31 cellular contexts compared by ENCODE assay signal in genomic region chr11:94676769-94677168, GRCh38.
"Had no signal": no experiment of that assay in that cellular context is flagged by ENCODE, and none has a peak within 500 bp of the region (broad histone marks: within the 10 kb centered on the region; RNA-seq: fewer than 3 reads in every experiment).

No MANE protein-coding gene starts in this region.

- H3K4me1 ChIP-seq: body of pancreas, SJCRH30 had no signal

- ATAC-seq: activated CD8-positive, alpha-beta T cell treated with anti-CD3 and anti-CD28 coated beads for 36 hours; activated T-cell treated with anti-CD3 and anti-CD28 coated beads, Interleukin-2, amount 50 U/mL, for 72 hours; activated T-helper 17 cell treated with anti-CD3 and anti-CD28 coated beads, Interleukin-2, amount 50 U/mL, for 72 hours; body of pancreas had no signal

- H3K4me3 Mint-ChIP-seq: activated CD4-positive, alpha-beta T cell treated with anti-CD3 and anti-CD28 coated beads, Interleukin-2, amount 10 ng/mL, durations not matched to agents 24 days and 14 days; activated CD8-positive, alpha-beta T cell treated with anti-CD3 and anti-CD28 coated beads for 36 hours; activated naive CD4-positive, alpha-beta T cell treated with anti-CD3 and anti-CD28 coated beads, Interleukin-2, amount 50 U/mL, for 24 hours; activated naive CD8-positive, alpha-beta T cell treated with anti-CD3 and anti-CD28 coated beads, Interleukin-2, amount 10 ng/mL, durations not matched to agents 7 days and 5 days; activated T-cell treated with anti-CD3 and anti-CD28 coated beads, Interleukin-2, amount 50 U/mL, for 72 hours; activated T-helper 17 cell treated with anti-CD3 and anti-CD28 coated beads, Interleukin-2, amount 50 U/mL, for 72 hours; T-helper 1 cell treated with Interleukin-12 subunit alpha and Interleukin-12 subunit beta and Interleukin-4 antibody, amounts not matched to agents 30 μg/mL and 1 μg/mL, for 36 hours; T-helper 2 cell treated with Interferon-gamma antibody and Interleukin-4, amounts not matched to agents 5 μg/mL and 100 μg/mL, for 36 hours had no signal

- H3K36me3 ChIP-seq: SJCRH30 had no signal

- H3K27me3 Mint-ChIP-seq: activated CD4-positive, alpha-beta T cell treated with anti-CD3 and anti-CD28 coated beads, Interleukin-2, amount 10 ng/mL, durations not matched to agents 24 days and 14 days; activated naive CD4-positive, alpha-beta T cell treated with anti-CD3 and anti-CD28 coated beads, Interleukin-2, amount 50 U/mL, for 24 hours had no signal

- H3K27ac ChIP-seq: body of pancreas, SJCRH30, SK-N-MC had no signal

- H3K36me3 Mint-ChIP-seq: activated naive CD4-positive, alpha-beta T cell treated with anti-CD3 and anti-CD28 coated beads, Interleukin-2, amount 50 U/mL, for 24 hours; activated naive CD8-positive, alpha-beta T cell treated with anti-CD3 and anti-CD28 coated beads, Interleukin-2, amount 10 ng/mL, durations not matched to agents 7 days and 5 days had no signal

- H3K4me1 Mint-ChIP-seq: activated CD4-positive, alpha-beta T cell treated with anti-CD3 and anti-CD28 coated beads, Interleukin-2, amount 10 ng/mL, durations not matched to agents 24 days and 14 days; activated naive CD4-positive, alpha-beta T cell treated with anti-CD3 and anti-CD28 coated beads, Interleukin-2, amount 50 U/mL, for 24 hours; activated naive CD8-positive, alpha-beta T cell treated with anti-CD3 and anti-CD28 coated beads, Interleukin-2, amount 10 ng/mL, durations not matched to agents 7 days and 5 days; activated T-helper 17 cell treated with anti-CD3 and anti-CD28 coated beads, Interleukin-2, amount 50 U/mL, for 72 hours had no signal

- H3K9me3 Mint-ChIP-seq: activated CD4-positive, alpha-beta T cell treated with anti-CD3 and anti-CD28 coated beads, Interleukin-2, amount 10 ng/mL, durations not matched to agents 24 days and 14 days; activated CD8-positive, alpha-beta T cell treated with anti-CD3 and anti-CD28 coated beads for 36 hours; activated naive CD4-positive, alpha-beta T cell treated with anti-CD3 and anti-CD28 coated beads, Interleukin-2, amount 50 U/mL, for 24 hours; activated naive CD8-positive, alpha-beta T cell treated with anti-CD3 and anti-CD28 coated beads, Interleukin-2, amount 10 ng/mL, durations not matched to agents 7 days and 5 days; activated T-cell treated with anti-CD3 and anti-CD28 coated beads, Interleukin-2, amount 50 U/mL, for 72 hours; T-helper 1 cell treated with Interleukin-12 subunit alpha and Interleukin-12 subunit beta and Interleukin-4 antibody, amounts not matched to agents 30 μg/mL and 1 μg/mL, for 36 hours; T-helper 2 cell treated with Interferon-gamma antibody and Interleukin-4, amounts not matched to agents 5 μg/mL and 100 μg/mL, for 36 hours had no signal

- FAIRE-seq: astrocyte, TTC549 had no signal

- H3K9me3 ChIP-seq: body of pancreas, SJCRH30 had no signal

- H3K4me3 ChIP-seq: body of pancreas, SJCRH30, SK-N-MC had no signal

- H3K27me3 ChIP-seq: body of pancreas, SJCRH30 had no signal

- DNase-seq: activated CD4-positive, alpha-beta T cell treated with anti-CD3 and anti-CD28 coated beads, Interleukin-2, amount 10 ng/mL, durations not matched to agents 24 days and 14 days; activated CD4-positive, alpha-beta T cell treated with anti-CD3 and anti-CD28 coated beads, Interleukin-2, amount 50 U/mL, for 4 hours; activated CD8-positive, alpha-beta T cell treated with anti-CD3 and anti-CD28 coated beads for 36 hours; activated effector memory CD4-positive, alpha-beta T cell treated with anti-CD3 and anti-CD28 coated beads, Interleukin-2, amount 50 U/mL, for 16 hours; activated naive CD4-positive, alpha-beta T cell treated with Interleukin-2 at 50 U/mL for 16 hours; activated naive CD8-positive, alpha-beta T cell treated with anti-CD3 and anti-CD28 coated beads, Interleukin-2, amount 10 ng/mL, durations not matched to agents 7 days and 5 days; activated T-cell treated with anti-CD3 and anti-CD28 coated beads, Interleukin-2, amount 50 U/mL, for 1 hour; activated T-cell treated with anti-CD3 and anti-CD28 coated beads, Interleukin-2, amount 50 U/mL, for 72 hours; amygdala; body of pancreas; central memory CD4-positive, alpha-beta T cell; NCI-H1092 treated with DMSO at 0.1 percent for 48 hours; NCI-H1417; NCI-H146; NCI-H187; NCI-H2029 treated with DMSO at 0.1 percent for 48 hours; NCI-H2107; NCI-H2171; NCI-H510A; NCI-H526; NCI-H748 treated with DMSO at 0.1 percent for 48 hours; NK-92 treated with Interleukin-12 subunit alpha and Interleukin-12 subunit beta, amount 100 ng/mL, for 24 hours; SHP77; SJCRH30 had no signal

- H3K27ac Mint-ChIP-seq: activated CD4-positive, alpha-beta T cell treated with anti-CD3 and anti-CD28 coated beads, Interleukin-2, amount 10 ng/mL, durations not matched to agents 24 days and 14 days; activated CD8-positive, alpha-beta T cell treated with anti-CD3 and anti-CD28 coated beads for 36 hours; activated naive CD4-positive, alpha-beta T cell treated with anti-CD3 and anti-CD28 coated beads, Interleukin-2, amount 50 U/mL, for 24 hours; activated naive CD8-positive, alpha-beta T cell treated with anti-CD3 and anti-CD28 coated beads, Interleukin-2, amount 10 ng/mL, durations not matched to agents 7 days and 5 days; activated T-cell treated with anti-CD3 and anti-CD28 coated beads, Interleukin-2, amount 50 U/mL, for 72 hours; activated T-helper 17 cell treated with anti-CD3 and anti-CD28 coated beads, Interleukin-2, amount 50 U/mL, for 72 hours; T-helper 1 cell treated with Interleukin-12 subunit alpha and Interleukin-12 subunit beta and Interleukin-4 antibody, amounts not matched to agents 30 μg/mL and 1 μg/mL, for 36 hours; T-helper 2 cell treated with Interferon-gamma antibody and Interleukin-4, amounts not matched to agents 5 μg/mL and 100 μg/mL, for 36 hours had no signal
